ENCODE assay signal across 3 cellular contexts in the genomic region with DNA sequence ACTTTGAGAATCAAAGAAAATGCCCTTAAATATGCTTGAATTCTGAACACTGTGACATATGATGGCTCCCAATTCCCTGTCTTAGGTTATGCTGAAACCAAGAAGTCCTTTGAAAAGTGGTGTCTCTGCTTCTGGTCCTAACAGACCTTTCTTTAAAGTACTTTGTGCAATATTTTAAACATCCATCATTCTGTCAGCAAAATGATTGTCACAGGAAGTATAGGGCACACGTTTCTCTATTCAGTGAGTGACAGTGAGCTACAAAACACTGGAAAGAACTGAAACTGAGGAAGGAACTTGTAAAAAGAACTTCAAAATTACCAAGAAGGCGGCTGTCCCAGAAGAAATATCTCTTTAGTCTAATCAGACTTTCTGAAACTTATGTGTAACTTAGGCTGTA.
TF ChIP-seq lines count a peak whose summit lies in the region.

No MANE protein-coding gene starts in this region.

TF ChIP-seq in HCT116, 20 proteins besides CTCF, POLR2A, EP300 and RAD21:
- no peak for TF ChIP-seq EGR1 (IDR thresholded peaks at IDR 0.05; ENCODE audit: low read depth)
- no peak for TF ChIP-seq FOSL1 (IDR thresholded peaks at IDR 0.05; ENCODE audit: low read depth)
- no peak for TF ChIP-seq JUND (IDR thresholded peaks at IDR 0.05)
- TF ChIP-seq EZH2phosphoT487 (IDR thresholded peaks at IDR 0.05; ENCODE audit: borderline replicate concordance) = no peak
- no peak for TF ChIP-seq SIN3A (IDR thresholded peaks at IDR 0.05; ENCODE audit: low read depth)

TF ChIP-seq in endothelial cell of umbilical vein, 7 proteins besides CTCF, POLR2A, EP300 and RAD21:
- TF ChIP-seq MAX (IDR thresholded peaks at IDR 0.05; ENCODE audit: insufficient read depth, insufficient read length) = no peak

TF ChIP-seq in SK-N-SH, 30 proteins besides CTCF, POLR2A, EP300 and RAD21:
- TF ChIP-seq NRF1 (IDR thresholded peaks at IDR 0.05; ENCODE audit: low read depth, low read length) (no peak), ZBTB33 (IDR thresholded peaks at IDR 0.05; ENCODE audit: borderline replicate concordance, low read depth) (no peak), TEAD4 (IDR thresholded peaks at IDR 0.05; ENCODE audit: borderline replicate concordance, insufficient read depth) (no peak), MEF2A (IDR thresholded peaks at IDR 0.05; ENCODE audit: borderline replicate concordance, low read depth) (no peak), FOXJ3 (CRISPR knock-in tag; IDR thresholded peaks at IDR 0.05) (no peak), ELF1 (IDR thresholded peaks at IDR 0.05) (no peak), SIN3A (IDR thresholded peaks at IDR 0.05; ENCODE audit: borderline replicate concordance, low read depth, low read length) (no peak), NFIC (IDR thresholded peaks at IDR 0.05; ENCODE audit: borderline replicate concordance) (no peak), GATA2 (CRISPR knock-in tag; IDR thresholded peaks at IDR 0.05) (no peak), FOSL2 (IDR thresholded peaks at IDR 0.05; ENCODE audit: borderline replicate concordance, low read depth) (no peak)
- TF ChIP-seq, protein P1, sequence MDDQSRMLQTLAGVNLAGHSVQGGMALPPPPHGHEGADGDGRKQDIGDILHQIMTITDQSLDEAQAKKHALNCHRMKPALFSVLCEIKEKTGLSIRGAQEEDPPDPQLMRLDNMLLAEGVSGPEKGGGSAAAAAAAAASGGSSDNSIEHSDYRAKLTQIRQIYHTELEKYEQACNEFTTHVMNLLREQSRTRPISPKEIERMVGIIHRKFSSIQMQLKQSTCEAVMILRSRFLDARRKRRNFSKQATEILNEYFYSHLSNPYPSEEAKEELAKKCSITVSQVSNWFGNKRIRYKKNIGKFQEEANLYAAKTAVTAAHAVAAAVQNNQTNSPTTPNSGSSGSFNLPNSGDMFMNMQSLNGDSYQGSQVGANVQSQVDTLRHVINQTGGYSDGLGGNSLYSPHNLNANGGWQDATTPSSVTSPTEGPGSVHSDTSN (IDR thresholded peaks at IDR 0.05) = no peak
